ENCODE assay signal across 1 cellular context in the genomic region with DNA sequence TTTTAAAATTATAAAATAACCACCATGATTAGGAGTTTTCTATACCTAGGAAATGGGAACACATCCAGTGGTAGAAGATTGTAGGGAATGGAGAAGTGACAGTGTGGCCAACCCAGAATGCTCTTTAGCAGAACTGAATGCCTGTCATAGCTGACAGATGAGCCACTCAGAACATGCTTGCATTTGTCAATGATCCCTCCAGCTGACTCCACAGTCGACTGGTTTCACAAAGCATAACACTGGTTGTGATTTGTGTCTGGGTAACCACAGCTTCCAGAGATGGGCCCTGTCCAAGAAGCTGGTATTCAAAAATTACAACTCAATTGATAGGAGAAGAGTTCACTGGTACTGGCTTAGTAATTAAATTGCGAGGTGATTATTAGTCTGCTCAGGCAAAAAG.
TF ChIP-seq lines count a peak whose summit lies in the region.

No MANE protein-coding gene starts in this region.

TF ChIP-seq in GM23338, 12 proteins besides CTCF, POLR2A, EP300 and RAD21 (continued from another document):
- TF ChIP-seq, protein P1, sequence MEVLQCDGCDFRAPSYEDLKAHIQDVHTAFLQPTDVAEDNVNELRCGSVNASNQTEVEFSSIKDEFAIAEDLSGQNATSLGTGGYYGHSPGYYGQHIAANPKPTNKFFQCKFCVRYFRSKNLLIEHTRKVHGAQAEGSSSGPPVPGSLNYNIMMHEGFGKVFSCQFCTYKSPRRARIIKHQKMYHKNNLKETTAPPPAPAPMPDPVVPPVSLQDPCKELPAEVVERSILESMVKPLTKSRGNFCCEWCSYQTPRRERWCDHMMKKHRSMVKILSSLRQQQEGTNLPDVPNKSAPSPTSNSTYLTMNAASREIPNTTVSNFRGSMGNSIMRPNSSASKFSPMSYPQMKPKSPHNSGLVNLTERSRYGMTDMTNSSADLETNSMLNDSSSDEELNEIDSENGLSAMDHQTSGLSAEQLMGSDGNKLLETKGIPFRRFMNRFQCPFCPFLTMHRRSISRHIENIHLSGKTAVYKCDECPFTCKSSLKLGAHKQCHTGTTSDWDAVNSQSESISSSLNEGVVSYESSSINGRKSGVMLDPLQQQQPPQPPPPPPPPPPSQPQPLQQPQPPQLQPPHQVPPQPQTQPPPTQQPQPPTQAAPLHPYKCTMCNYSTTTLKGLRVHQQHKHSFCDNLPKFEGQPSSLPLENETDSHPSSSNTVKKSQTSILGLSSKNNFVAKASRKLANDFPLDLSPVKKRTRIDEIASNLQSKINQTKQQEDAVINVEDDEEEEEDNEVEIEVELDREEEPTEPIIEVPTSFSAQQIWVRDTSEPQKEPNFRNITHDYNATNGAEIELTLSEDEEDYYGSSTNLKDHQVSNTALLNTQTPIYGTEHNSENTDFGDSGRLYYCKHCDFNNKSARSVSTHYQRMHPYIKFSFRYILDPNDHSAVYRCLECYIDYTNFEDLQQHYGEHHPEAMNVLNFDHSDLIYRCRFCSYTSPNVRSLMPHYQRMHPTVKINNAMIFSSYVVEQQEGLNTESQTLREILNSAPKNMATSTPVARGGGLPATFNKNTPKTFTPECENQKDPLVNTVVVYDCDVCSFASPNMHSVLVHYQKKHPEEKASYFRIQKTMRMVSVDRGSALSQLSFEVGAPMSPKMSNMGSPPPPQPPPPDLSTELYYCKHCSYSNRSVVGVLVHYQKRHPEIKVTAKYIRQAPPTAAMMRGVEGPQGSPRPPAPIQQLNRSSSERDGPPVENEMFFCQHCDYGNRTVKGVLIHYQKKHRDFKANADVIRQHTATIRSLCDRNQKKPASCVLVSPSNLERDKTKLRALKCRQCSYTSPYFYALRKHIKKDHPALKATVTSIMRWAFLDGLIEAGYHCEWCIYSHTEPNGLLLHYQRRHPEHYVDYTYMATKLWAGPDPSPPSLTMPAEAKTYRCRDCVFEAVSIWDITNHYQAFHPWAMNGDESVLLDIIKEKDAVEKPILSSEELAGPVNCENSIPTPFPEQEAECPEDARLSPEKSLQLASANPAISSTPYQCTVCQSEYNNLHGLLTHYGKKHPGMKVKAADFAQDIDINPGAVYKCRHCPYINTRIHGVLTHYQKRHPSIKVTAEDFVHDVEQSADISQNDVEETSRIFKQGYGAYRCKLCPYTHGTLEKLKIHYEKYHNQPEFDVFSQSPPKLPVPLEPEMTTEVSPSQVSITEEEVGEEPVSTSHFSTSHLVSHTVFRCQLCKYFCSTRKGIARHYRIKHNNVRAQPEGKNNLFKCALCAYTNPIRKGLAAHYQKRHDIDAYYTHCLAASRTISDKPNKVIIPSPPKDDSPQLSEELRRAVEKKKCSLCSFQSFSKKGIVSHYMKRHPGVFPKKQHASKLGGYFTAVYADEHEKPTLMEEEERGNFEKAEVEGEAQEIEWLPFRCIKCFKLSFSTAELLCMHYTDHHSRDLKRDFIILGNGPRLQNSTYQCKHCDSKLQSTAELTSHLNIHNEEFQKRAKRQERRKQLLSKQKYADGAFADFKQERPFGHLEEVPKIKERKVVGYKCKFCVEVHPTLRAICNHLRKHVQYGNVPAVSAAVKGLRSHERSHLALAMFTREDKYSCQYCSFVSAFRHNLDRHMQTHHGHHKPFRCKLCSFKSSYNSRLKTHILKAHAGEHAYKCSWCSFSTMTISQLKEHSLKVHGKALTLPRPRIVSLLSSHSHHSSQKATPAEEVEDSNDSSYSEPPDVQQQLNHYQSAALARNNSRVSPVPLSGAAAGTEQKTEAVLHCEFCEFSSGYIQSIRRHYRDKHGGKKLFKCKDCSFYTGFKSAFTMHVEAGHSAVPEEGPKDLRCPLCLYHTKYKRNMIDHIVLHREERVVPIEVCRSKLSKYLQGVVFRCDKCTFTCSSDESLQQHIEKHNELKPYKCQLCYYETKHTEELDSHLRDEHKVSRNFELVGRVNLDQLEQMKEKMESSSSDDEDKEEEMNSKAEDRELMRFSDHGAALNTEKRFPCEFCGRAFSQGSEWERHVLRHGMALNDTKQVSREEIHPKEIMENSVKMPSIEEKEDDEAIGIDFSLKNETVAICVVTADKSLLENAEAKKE (CRISPR knock-in tag; IDR thresholded peaks at IDR 0.05), result no peak
- TF ChIP-seq NANOG (IDR thresholded peaks at IDR 0.05; ENCODE audit: borderline replicate concordance) (no peak), POLR2AphosphoS5 (IDR thresholded peaks at IDR 0.05; ENCODE audit: low read depth) (no peak), ZNF114 (CRISPR knock-in tag; IDR thresholded peaks at IDR 0.05) (no peak), STAT1 (IDR thresholded peaks at IDR 0.05; ENCODE audit: unreplicated experiment) (no peak), ZNF331 (CRISPR knock-in tag; IDR thresholded peaks at IDR 0.05; ENCODE audit: low read depth) (no peak)
- TF ChIP-seq, protein P2, sequence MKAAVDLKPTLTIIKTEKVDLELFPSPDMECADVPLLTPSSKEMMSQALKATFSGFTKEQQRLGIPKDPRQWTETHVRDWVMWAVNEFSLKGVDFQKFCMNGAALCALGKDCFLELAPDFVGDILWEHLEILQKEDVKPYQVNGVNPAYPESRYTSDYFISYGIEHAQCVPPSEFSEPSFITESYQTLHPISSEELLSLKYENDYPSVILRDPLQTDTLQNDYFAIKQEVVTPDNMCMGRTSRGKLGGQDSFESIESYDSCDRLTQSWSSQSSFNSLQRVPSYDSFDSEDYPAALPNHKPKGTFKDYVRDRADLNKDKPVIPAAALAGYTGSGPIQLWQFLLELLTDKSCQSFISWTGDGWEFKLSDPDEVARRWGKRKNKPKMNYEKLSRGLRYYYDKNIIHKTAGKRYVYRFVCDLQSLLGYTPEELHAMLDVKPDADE (IDR thresholded peaks at IDR 0.05), result no peak
